In the genomic region with DNA sequence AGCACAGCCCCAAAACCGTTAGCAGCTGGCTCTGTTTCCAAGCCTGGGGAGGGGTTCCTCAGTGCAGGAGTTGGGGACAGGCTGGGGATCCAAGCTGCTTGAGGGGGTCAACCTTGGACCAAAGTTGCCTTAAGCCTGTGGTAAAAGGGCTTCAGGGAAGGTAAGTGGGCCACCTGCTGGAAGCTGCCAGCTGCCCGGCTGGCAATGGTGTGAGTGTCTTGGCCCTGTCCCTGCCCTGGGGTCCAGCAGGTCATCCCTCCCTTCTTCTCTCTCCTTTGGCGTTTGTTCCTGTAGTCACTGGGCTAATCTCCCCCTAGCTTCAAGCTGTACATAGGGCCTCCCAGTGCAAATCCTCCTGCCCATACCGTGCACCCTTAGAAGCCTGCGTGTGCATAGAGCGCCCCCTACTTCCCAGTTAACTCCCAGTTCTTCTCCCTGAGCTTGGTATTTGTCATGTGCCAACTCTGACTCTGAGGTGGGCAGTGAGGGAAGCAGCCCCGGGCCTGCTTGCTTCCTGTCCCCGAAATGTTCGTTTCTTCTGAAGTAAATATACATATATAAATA, we compare ENCODE assay signal across 9 cellular contexts. TPM values are rescaled to one million over a fixed set of nuclear protein-coding genes. Genes with fewer than 3 reads are reported as not detected.
A peak's percentile ranks its signal among the peaks of the same experiment; 100 is the strongest.
DNase-seq lines count a peak whose midpoint lies in the region; ATAC-seq, FAIRE-seq and TF ChIP-seq lines count a peak whose summit lies in the region.
"Had no signal": no experiment of that assay in that cellular context is flagged by ENCODE, and none has a peak within 500 bp of the region (broad histone marks: within the 10 kb centered on the region; RNA-seq: fewer than 3 reads in every experiment).

No MANE protein-coding gene starts in this region.

- H3K27ac ChIP-seq in AG04450 (ENCODE audit: low read depth, low read length) (no peak overlapping the region), fibroblast of lung (ENCODE audit: insufficient read depth, low read length) (no peak overlapping the region)

- H3K27me3 ChIP-seq in AG04450 (ENCODE audit: control insufficient read depth, insufficient read depth, low read length) (no peaks in the 10 kb centered on the region), fibroblast of lung (ENCODE audit: control insufficient read depth, insufficient read depth, low read length) (no peaks in the 10 kb centered on the region)

- ATAC-seq in HG03565 (IDR thresholded peaks at IDR 0.05; ENCODE audit: unreplicated experiment) (no peak), GM19351 (IDR thresholded peaks at IDR 0.05; ENCODE audit: unreplicated experiment) (no peak)

- POLR2A ChIA-PET in AG04450 (lab: Yijun Ruan, JAX): no interaction called here

- no peaks in the 10 kb centered on the region for H4K20me1 ChIP-seq in fibroblast of lung (ENCODE audit: control insufficient read depth, extremely low read depth, insufficient read depth, low read length)

- TF ChIP-seq CTCF in AG04450 (IDR thresholded peaks at IDR 0.05; ENCODE audit: low read depth, low read length): peak; percentile 61
- TF ChIP-seq CTCF in GM12873 (IDR thresholded peaks at IDR 0.05; ENCODE audit: insufficient read depth, low read depth, low read length, missing control alignments): peak; percentile 49
- peak; percentile 46 to 53 for TF ChIP-seq CTCF in fibroblast of lung (conservative IDR thresholded peaks at IDR 0.05 in 1 of 2, IDR thresholded peaks at IDR 0.05 in 1 of 2; ENCODE audit: low read depth in 1 of 2, low read length in 2 of 2)

- no peak overlapping the region for H3K4me2 ChIP-seq in fibroblast of lung (ENCODE audit: extremely low read depth, insufficient read depth, low read length)

- H3K4me1 ChIP-seq in fibroblast of lung (ENCODE audit: control insufficient read depth, extremely low read depth, insufficient read depth, low read length): no peaks in the 10 kb centered on the region

- H3K4me3 ChIP-seq in AG04450 (ENCODE audit: low read depth, low read length) (no peak overlapping the region), fibroblast of lung (replicated peaks in 1 of 4; ENCODE audit: control extremely low read depth in 1 of 4, insufficient read depth in 1 of 4, low read depth in 3 of 4, low read length in 4 of 4) (no peak overlapping the region), skeletal muscle cell (ENCODE audit: low read depth, low read length) (no peak overlapping the region)

- no peak overlapping the region for H3K9ac ChIP-seq in fibroblast of lung (ENCODE audit: insufficient read depth, low read length)

- DNase-seq in AG04450 (ENCODE audit: low read depth, low spot score) (peak; percentile 3), RCC 7860 (ENCODE audit: low spot score) (peak; percentile 13), fibroblast of lung (ENCODE audit: low read depth in 2 of 2) (peak; percentile 50 to 62), skeletal muscle cell (ENCODE audit: low read depth) (peak; percentile 19)
- no peak for DNase-seq in activated T-cell treated with anti-CD3 and anti-CD28 coated beads, Interleukin-2, amount 50 U/mL, for 1 hour

- H3K9me3 ChIP-seq in AG04450 (ENCODE audit: control insufficient read depth, insufficient read depth, low read length): no peaks in the 10 kb centered on the region; the same call in 1 of the 2 replicates
- H3K9me3 ChIP-seq in fibroblast of lung (ENCODE audit: control insufficient read depth, insufficient read depth, low read depth, low read length): no peaks in the 10 kb centered on the region

- H2AFZ ChIP-seq in fibroblast of lung (ENCODE audit: low read length): no peak overlapping the region

- H3K79me2 ChIP-seq in fibroblast of lung (ENCODE audit: control insufficient read depth, insufficient read depth, low read length): peaks cover 22% of the 10 kb centered on the region

- FAIRE-seq in RCC 7860 (lab: Jason Lieb, UNC): no peak
- FAIRE-seq: frontal cortex had no signal

- H3K36me3 ChIP-seq in fibroblast of lung (ENCODE audit: control insufficient read depth, insufficient read depth, low read length): peaks cover 11% of the 10 kb centered on the region

- CTCF ChIA-PET in AG04450 (lab: Charles Lee): interaction anchor here (0.5 to 3.5 kb wide), 9 partner anchors 9 to 336 kb away, joined by 3 to 29 read pairs (median 3); partner anchors contain the start of genes BEST1 and MYRF

RNA-seq across cellular contexts. Expression of gene TMEM258, which starts 4.4 kb away (rescaled TPM):
- polyA plus RNA-seq in AG04450 (2011; rRNA removed): 300 and 356 TPM in 2 replicates
- 111 and 128 TPM in 2 replicates for polyA minus RNA-seq in AG04450 (2011; rRNA and poly(A)+ RNA removed)
- total RNA-seq in fibroblast of lung: 118 and 173 TPM in 2 replicates
- polyA plus RNA-seq in fibroblast of lung: 245 and 281 TPM in 2 replicates
- 362 and 389 TPM in 2 replicates for polyA plus RNA-seq in fibroblast of lung (2012)
- 139 and 220 TPM in 2 replicates for polyA minus RNA-seq in fibroblast of lung (ENCODE audit: low replicate concordance)

RNA-seq across cellular contexts. Expression of gene FEN1, which starts 4.7 kb away (rescaled TPM):
- 7.1 and 8.4 TPM in 2 replicates for polyA plus RNA-seq in AG04450 (2011; rRNA removed)
- 8.6 and 10.3 TPM in 2 replicates for polyA minus RNA-seq in AG04450 (2011; rRNA and poly(A)+ RNA removed)
- 3.6 and 3.8 TPM in 2 replicates for total RNA-seq in fibroblast of lung
- 14.0 and 35.1 TPM in 2 replicates for polyA plus RNA-seq in fibroblast of lung
- 20.7 and 47.1 TPM in 2 replicates for polyA plus RNA-seq in fibroblast of lung (2012)
- polyA minus RNA-seq in fibroblast of lung (ENCODE audit: low replicate concordance): 33.2 and 49.1 TPM in 2 replicates

RNA-seq across cellular contexts. Expression of gene FADS1, which starts 28.8 kb away (rescaled TPM):
- polyA plus RNA-seq in AG04450 (2011; rRNA removed): 50.4 and 52.4 TPM in 2 replicates
- polyA minus RNA-seq in AG04450 (2011; rRNA and poly(A)+ RNA removed): 70.4 and 97.0 TPM in 2 replicates
- total RNA-seq in fibroblast of lung: 151 and 208 TPM in 2 replicates
- 109 and 173 TPM in 2 replicates for polyA plus RNA-seq in fibroblast of lung
- 68.7 and 126 TPM in 2 replicates for polyA plus RNA-seq in fibroblast of lung (2012)
- 140 and 162 TPM in 2 replicates for polyA minus RNA-seq in fibroblast of lung (ENCODE audit: low replicate concordance)

RNA-seq across cellular contexts. Expression of gene MYRF, which starts 35.6 kb away (rescaled TPM):
- polyA plus RNA-seq in AG04450 (2011; rRNA removed) (2.7 and 4.2 TPM in 2 replicates), fibroblast of lung (0.10 and 0.11 TPM in 2 replicates)
- 4.1 and 5.0 TPM in 2 replicates for polyA minus RNA-seq in AG04450 (2011; rRNA and poly(A)+ RNA removed)
- total RNA-seq in fibroblast of lung: under 0.01 and 0.17 TPM in 2 replicates
- 0.27 and 0.28 TPM in 2 replicates for polyA plus RNA-seq in fibroblast of lung (2012)
- polyA minus RNA-seq in fibroblast of lung (ENCODE audit: low replicate concordance): 0.30 and 0.67 TPM in 2 replicates

RNA-seq across cellular contexts. Expression of gene FADS2, which starts 40.1 kb away (rescaled TPM):
- polyA plus RNA-seq in AG04450 (2011; rRNA removed) (183 and 218 TPM in 2 replicates), fibroblast of lung (687 and 932 TPM in 2 replicates)
- 383 and 456 TPM in 2 replicates for polyA minus RNA-seq in AG04450 (2011; rRNA and poly(A)+ RNA removed)
- total RNA-seq in fibroblast of lung: 266 and 418 TPM in 2 replicates
- polyA plus RNA-seq in fibroblast of lung (2012): 483 and 700 TPM in 2 replicates
- 1,928 and 3,022 TPM in 2 replicates for polyA minus RNA-seq in fibroblast of lung (ENCODE audit: low replicate concordance)
